ENCODE assay signal across 26 cellular contexts in genomic region chr2:20724500-20725053, GRCh38. TPM values are rescaled to one million over a fixed set of nuclear protein-coding genes. Genes with fewer than 3 reads are reported as not detected.
"Had no signal": no experiment of that assay in that cellular context is flagged by ENCODE, and none has a peak within 500 bp of the region (broad histone marks: within the 10 kb centered on the region; RNA-seq: fewer than 3 reads in every experiment).

No MANE protein-coding gene starts in this region.

- H3K4me3 Mint-ChIP-seq: activated CD8-positive, alpha-beta T cell treated with anti-CD3 and anti-CD28 coated beads for 36 hours; activated T-helper 1 cell treated with anti-CD3 and anti-CD28 coated beads, Interleukin-12 subunit alpha, Interleukin-12 subunit beta, Interleukin-2, Interleukin-4 antibody, amounts not matched to agents 30 ng/mL and 10 ng/mL and 1 ng/mL, durations not matched to agents 14 hours and 24 hours and 36 hours had no signal

- H3K36me3 ChIP-seq: Peyer's patch had no signal

- FAIRE-seq: bronchial epithelial cell had no signal

- H3K27me3 Mint-ChIP-seq: activated CD8-positive, alpha-beta T cell treated with anti-CD3 and anti-CD28 coated beads for 36 hours had no signal

- DNase-seq: activated CD4-positive, alpha-beta T cell treated with anti-CD3 and anti-CD28 coated beads, Interleukin-2, amount 50 U/mL, for 1 hour; activated CD4-positive, CD25-positive, alpha-beta regulatory T cell; activated CD8-positive, alpha-beta memory T cell treated with anti-CD3 and anti-CD28 coated beads, Interleukin-2, amount 50 U/mL, for 4 hours; activated CD8-positive, alpha-beta T cell treated with anti-CD3 and anti-CD28 coated beads for 36 hours; activated effector memory CD4-positive, alpha-beta T cell treated with anti-CD3 and anti-CD28 coated beads, Interleukin-2, amount 50 U/mL, for 16 hours; activated naive CD4-positive, alpha-beta T cell treated with Interleukin-2 at 50 U/mL for 16 hours; body of pancreas; central memory CD4-positive, alpha-beta T cell; Kasumi-1; KBM-7; NCI-H1105 treated with DMSO at 0.1 percent for 48 hours; NCI-H146; NCI-H187 treated with DMSO at 0.1 percent for 48 hours; NCI-H2081 treated with DMSO at 0.1 percent for 48 hours; NCI-H446; NCI-H524; Peyer's patch; Right ventricle myocardium superior; SJCRH30; SK-N-SH; T-helper 1 cell had no signal

- ATAC-seq: activated CD8-positive, alpha-beta T cell treated with anti-CD3 and anti-CD28 coated beads for 36 hours; body of pancreas had no signal

- H3K9ac ChIP-seq: SK-N-SH had no signal

- H3K4me1 ChIP-seq: Peyer's patch had no signal

- H3K9me3 Mint-ChIP-seq: activated T-helper 1 cell treated with anti-CD3 and anti-CD28 coated beads, Interleukin-12 subunit alpha, Interleukin-12 subunit beta, Interleukin-2, Interleukin-4 antibody, amounts not matched to agents 30 ng/mL and 10 ng/mL and 1 ng/mL, durations not matched to agents 14 hours and 24 hours and 36 hours had no signal

- H3K27ac ChIP-seq: body of pancreas, Peyer's patch, RWPE1, SJCRH30, VCaP had no signal

- H3K4me2 ChIP-seq: SK-N-SH had no signal

- H3K9me3 ChIP-seq: body of pancreas, Peyer's patch, SJCRH30, SK-N-SH had no signal

- H3K27ac Mint-ChIP-seq: activated CD8-positive, alpha-beta T cell treated with anti-CD3 and anti-CD28 coated beads for 36 hours; activated naive CD4-positive, alpha-beta T cell treated with anti-CD3 and anti-CD28 coated beads, Interleukin-2, amount 50 U/mL, for 72 hours; activated T-helper 1 cell treated with anti-CD3 and anti-CD28 coated beads, Interleukin-12 subunit alpha, Interleukin-12 subunit beta, Interleukin-2, Interleukin-4 antibody, amounts not matched to agents 30 ng/mL and 10 ng/mL and 1 ng/mL, durations not matched to agents 14 hours and 24 hours and 36 hours had no signal

- H3K27me3 ChIP-seq: body of pancreas, Peyer's patch, SJCRH30 had no signal

- H3K4me3 ChIP-seq: body of pancreas, Peyer's patch, SJCRH30 had no signal

RNA-seq across cellular contexts. Expression of gene GDF7, which starts 57.6 kb away (rescaled TPM):
- total RNA-seq: activated CD8-positive, alpha-beta T cell treated with anti-CD3 and anti-CD28 coated beads for 36 hours had no signal
